Comparison of ENCODE assay signal across 36 cellular contexts in genomic region chr10:25786899-25787298, GRCh38.
"Had no signal": no experiment of that assay in that cellular context is flagged by ENCODE, and none has a peak within 500 bp of the region (broad histone marks: within the 10 kb centered on the region; RNA-seq: fewer than 3 reads in every experiment).

No MANE protein-coding gene starts in this region.

- H3K9me3 ChIP-seq: ascending aorta had no signal

- H3K4me3 Mint-ChIP-seq: activated B cell treated with CpG ODN at 0.5 μM for 24 hours; activated CD4-positive, alpha-beta memory T cell treated with anti-CD3 and anti-CD28 coated beads, Interleukin-2, amount 10 ng/mL, durations not matched to agents 7 days and 5 days; activated CD4-positive, alpha-beta T cell treated with anti-CD3 and anti-CD28 coated beads for 36 hours; activated CD4-positive, alpha-beta T cell treated with anti-CD3 and anti-CD28 coated beads, Interleukin-2, amount 10 ng/mL, durations not matched to agents 7 days and 5 days; activated CD8-positive, alpha-beta memory T cell treated with anti-CD3 and anti-CD28 coated beads, Interleukin-2, amount 10 ng/mL, durations not matched to agents 7 days and 5 days; activated CD8-positive, alpha-beta T cell treated with anti-CD3 and anti-CD28 coated beads, Interleukin-2, amount 10 ng/mL, durations not matched to agents 7 days and 5 days; activated naive CD4-positive, alpha-beta T cell treated with anti-CD3 and anti-CD28 coated beads, Interleukin-2, amount 10 ng/mL, durations not matched to agents 7 days and 5 days; activated naive CD4-positive, alpha-beta T cell treated with anti-CD3 and anti-CD28 coated beads, Interleukin-2, amount 50 U/mL, for 24 hours; activated naive CD8-positive, alpha-beta T cell; activated naive CD8-positive, alpha-beta T cell treated with anti-CD3 and anti-CD28 coated beads, Interleukin-2, amount 10 ng/mL, durations not matched to agents 7 days and 5 days; activated naive CD8-positive, alpha-beta T cell treated with anti-CD3 and anti-CD28 coated beads, Interleukin-2, amount 50 U/mL, for 24 hours; activated T-cell treated with anti-CD3 and anti-CD28 coated beads, Interleukin-2, amount 50 U/mL, for 24 hours; brain; central memory CD8-positive, alpha-beta T cell; T-helper 1 cell treated with Interleukin-12 subunit alpha and Interleukin-12 subunit beta and Interleukin-4 antibody, amounts not matched to agents 30 μg/mL and 1 μg/mL, for 36 hours; T-helper 2 cell treated with Interferon-gamma antibody and Interleukin-4, amounts not matched to agents 5 μg/mL and 100 μg/mL, for 36 hours had no signal

- DNase-seq: activated B cell treated with CpG ODN at 0.5 μM for 24 hours; activated CD4-positive, alpha-beta memory T cell treated with anti-CD3 and anti-CD28 coated beads, Interleukin-2, amount 10 ng/mL, durations not matched to agents 7 days and 5 days; activated CD4-positive, alpha-beta T cell treated with anti-CD3 and anti-CD28 coated beads for 1 hour; activated CD4-positive, alpha-beta T cell treated with anti-CD3 and anti-CD28 coated beads for 36 hours; activated CD4-positive, alpha-beta T cell treated with anti-CD3 and anti-CD28 coated beads for 48 hours; activated CD4-positive, alpha-beta T cell treated with anti-CD3 and anti-CD28 coated beads, Interleukin-2, amount 10 ng/mL, durations not matched to agents 7 days and 5 days; activated CD4-positive, alpha-beta T cell treated with anti-CD3 and anti-CD28 coated beads, Interleukin-2, amount 50 U/mL, for 48 hours; activated CD8-positive, alpha-beta memory T cell treated with anti-CD3 and anti-CD28 coated beads for 24 hours; activated CD8-positive, alpha-beta memory T cell treated with anti-CD3 and anti-CD28 coated beads, Interleukin-2, amount 10 ng/mL, durations not matched to agents 7 days and 5 days; activated CD8-positive, alpha-beta memory T cell treated with anti-CD3 and anti-CD28 coated beads, Interleukin-2, amount 50 U/mL, for 48 hours; activated CD8-positive, alpha-beta T cell treated with anti-CD3 and anti-CD28 coated beads, Interleukin-2, amount 10 ng/mL, durations not matched to agents 7 days and 5 days; activated effector memory CD4-positive, alpha-beta T cell treated with Interleukin-2 at 50 U/mL for 16 hours; activated gamma-delta T cell; activated naive CD4-positive, alpha-beta T cell treated with anti-CD3 and anti-CD28 coated beads, Interleukin-2, amount 10 ng/mL, durations not matched to agents 7 days and 5 days; activated naive CD4-positive, alpha-beta T cell treated with Interleukin-2 at 50 U/mL for 16 hours; activated naive CD8-positive, alpha-beta T cell treated with anti-CD3 and anti-CD28 coated beads, Interleukin-2, amount 10 ng/mL, durations not matched to agents 7 days and 5 days; activated naive CD8-positive, alpha-beta T cell treated with anti-CD3 and anti-CD28 coated beads, Interleukin-2, amount 50 U/mL, for 24 hours; activated T-cell treated with anti-CD3 and anti-CD28 coated beads, Interleukin-2, amount 50 U/mL, for 24 hours; activated T-cell treated with anti-CD3 and anti-CD28 coated beads, Interleukin-2, amount 50 U/mL, for 48 hours; amygdala; anterior cingulate cortex; caudate nucleus; cerebellar nuclear complex; T-helper 1 cell; T-helper 2 cell; T-helper 9 cell had no signal

- H3K27ac Mint-ChIP-seq: activated B cell treated with CpG ODN at 0.5 μM for 24 hours; activated CD4-positive, alpha-beta memory T cell treated with anti-CD3 and anti-CD28 coated beads, Interleukin-2, amount 10 ng/mL, durations not matched to agents 7 days and 5 days; activated CD4-positive, alpha-beta T cell treated with anti-CD3 and anti-CD28 coated beads for 36 hours; activated CD4-positive, alpha-beta T cell treated with anti-CD3 and anti-CD28 coated beads, Interleukin-2, amount 10 ng/mL, durations not matched to agents 7 days and 5 days; activated CD8-positive, alpha-beta memory T cell treated with anti-CD3 and anti-CD28 coated beads, Interleukin-2, amount 10 ng/mL, durations not matched to agents 7 days and 5 days; activated CD8-positive, alpha-beta T cell treated with anti-CD3 and anti-CD28 coated beads, Interleukin-2, amount 10 ng/mL, durations not matched to agents 7 days and 5 days; activated naive CD4-positive, alpha-beta T cell treated with anti-CD3 and anti-CD28 coated beads, Interleukin-2, amount 10 ng/mL, durations not matched to agents 7 days and 5 days; activated naive CD4-positive, alpha-beta T cell treated with anti-CD3 and anti-CD28 coated beads, Interleukin-2, amount 50 U/mL, for 24 hours; activated naive CD8-positive, alpha-beta T cell; activated naive CD8-positive, alpha-beta T cell treated with anti-CD3 and anti-CD28 coated beads, Interleukin-2, amount 10 ng/mL, durations not matched to agents 7 days and 5 days; activated naive CD8-positive, alpha-beta T cell treated with anti-CD3 and anti-CD28 coated beads, Interleukin-2, amount 50 U/mL, for 24 hours; activated T-cell treated with anti-CD3 and anti-CD28 coated beads, Interleukin-2, amount 50 U/mL, for 24 hours; activated T-helper 2 cell treated with anti-CD3 and anti-CD28 coated beads, Interferon-gamma antibody, Interleukin-2, Interleukin-4, amounts not matched to agents 10 μg/mL and 5 μg/mL and 100 μg/mL, durations not matched to agents 14 hours and 24 hours and 36 hours; T-helper 1 cell treated with Interleukin-12 subunit alpha and Interleukin-12 subunit beta and Interleukin-4 antibody, amounts not matched to agents 30 μg/mL and 1 μg/mL, for 36 hours; T-helper 2 cell treated with Interferon-gamma antibody and Interleukin-4, amounts not matched to agents 5 μg/mL and 100 μg/mL, for 36 hours had no signal

- H3K4me1 Mint-ChIP-seq: activated B cell treated with CpG ODN at 0.5 μM for 24 hours; activated CD4-positive, alpha-beta memory T cell treated with anti-CD3 and anti-CD28 coated beads, Interleukin-2, amount 10 ng/mL, durations not matched to agents 7 days and 5 days; activated CD4-positive, alpha-beta T cell treated with anti-CD3 and anti-CD28 coated beads for 36 hours; activated CD4-positive, alpha-beta T cell treated with anti-CD3 and anti-CD28 coated beads, Interleukin-2, amount 10 ng/mL, durations not matched to agents 7 days and 5 days; activated CD8-positive, alpha-beta memory T cell treated with anti-CD3 and anti-CD28 coated beads, Interleukin-2, amount 10 ng/mL, durations not matched to agents 7 days and 5 days; activated naive CD4-positive, alpha-beta T cell treated with anti-CD3 and anti-CD28 coated beads, Interleukin-2, amount 10 ng/mL, durations not matched to agents 7 days and 5 days; activated naive CD4-positive, alpha-beta T cell treated with anti-CD3 and anti-CD28 coated beads, Interleukin-2, amount 50 U/mL, for 24 hours; activated naive CD8-positive, alpha-beta T cell treated with anti-CD3 and anti-CD28 coated beads, Interleukin-2, amount 10 ng/mL, durations not matched to agents 7 days and 5 days; activated naive CD8-positive, alpha-beta T cell treated with anti-CD3 and anti-CD28 coated beads, Interleukin-2, amount 50 U/mL, for 24 hours; central memory CD8-positive, alpha-beta T cell had no signal

- H3K36me3 Mint-ChIP-seq: activated CD8-positive, alpha-beta memory T cell treated with anti-CD3 and anti-CD28 coated beads, Interleukin-2, amount 10 ng/mL, durations not matched to agents 7 days and 5 days; activated naive CD4-positive, alpha-beta T cell treated with anti-CD3 and anti-CD28 coated beads, Interleukin-2, amount 10 ng/mL, durations not matched to agents 7 days and 5 days; activated naive CD4-positive, alpha-beta T cell treated with anti-CD3 and anti-CD28 coated beads, Interleukin-2, amount 50 U/mL, for 24 hours; activated naive CD8-positive, alpha-beta T cell; activated naive CD8-positive, alpha-beta T cell treated with anti-CD3 and anti-CD28 coated beads, Interleukin-2, amount 10 ng/mL, durations not matched to agents 7 days and 5 days; brain had no signal

- ATAC-seq: activated CD4-positive, alpha-beta T cell treated with anti-CD3 and anti-CD28 coated beads for 36 hours; activated CD8-positive, alpha-beta memory T cell treated with anti-CD3 and anti-CD28 coated beads, Interleukin-2, amount 10 ng/mL, durations not matched to agents 7 days and 5 days; activated CD8-positive, alpha-beta T cell treated with anti-CD3 and anti-CD28 coated beads, Interleukin-2, amount 10 ng/mL, durations not matched to agents 7 days and 5 days; activated naive CD8-positive, alpha-beta T cell treated with anti-CD3 and anti-CD28 coated beads, Interleukin-2, amount 50 U/mL, for 24 hours had no signal

- H3K9me3 Mint-ChIP-seq: activated B cell treated with CpG ODN at 0.5 μM for 24 hours; activated CD4-positive, alpha-beta memory T cell treated with anti-CD3 and anti-CD28 coated beads, Interleukin-2, amount 10 ng/mL, durations not matched to agents 7 days and 5 days; activated CD4-positive, alpha-beta T cell treated with anti-CD3 and anti-CD28 coated beads, Interleukin-2, amount 10 ng/mL, durations not matched to agents 7 days and 5 days; activated naive CD4-positive, alpha-beta T cell treated with anti-CD3 and anti-CD28 coated beads, Interleukin-2, amount 10 ng/mL, durations not matched to agents 7 days and 5 days; activated naive CD4-positive, alpha-beta T cell treated with anti-CD3 and anti-CD28 coated beads, Interleukin-2, amount 50 U/mL, for 24 hours; activated naive CD8-positive, alpha-beta T cell treated with anti-CD3 and anti-CD28 coated beads, Interleukin-2, amount 10 ng/mL, durations not matched to agents 7 days and 5 days; activated naive CD8-positive, alpha-beta T cell treated with anti-CD3 and anti-CD28 coated beads, Interleukin-2, amount 50 U/mL, for 24 hours; activated T-cell treated with anti-CD3 and anti-CD28 coated beads, Interleukin-2, amount 50 U/mL, for 24 hours; activated T-helper 2 cell treated with anti-CD3 and anti-CD28 coated beads, Interferon-gamma antibody, Interleukin-2, Interleukin-4, amounts not matched to agents 10 μg/mL and 5 μg/mL and 100 μg/mL, durations not matched to agents 14 hours and 24 hours and 36 hours; central memory CD8-positive, alpha-beta T cell; T-helper 1 cell treated with Interleukin-12 subunit alpha and Interleukin-12 subunit beta and Interleukin-4 antibody, amounts not matched to agents 30 μg/mL and 1 μg/mL, for 36 hours; T-helper 2 cell treated with Interferon-gamma antibody and Interleukin-4, amounts not matched to agents 5 μg/mL and 100 μg/mL, for 36 hours had no signal

- H3K36me3 ChIP-seq: ascending aorta, cardiac muscle cell had no signal

- H3K27me3 ChIP-seq: ascending aorta, cardiac muscle cell had no signal

- H3K27ac ChIP-seq: ascending aorta, cardiac muscle cell, VCaP had no signal

- H3K4me3 ChIP-seq: ascending aorta, cardiac muscle cell had no signal

- H3K4me1 ChIP-seq: ascending aorta had no signal
